Comparison of ENCODE assay signal across 23 cellular contexts in the genomic region with DNA sequence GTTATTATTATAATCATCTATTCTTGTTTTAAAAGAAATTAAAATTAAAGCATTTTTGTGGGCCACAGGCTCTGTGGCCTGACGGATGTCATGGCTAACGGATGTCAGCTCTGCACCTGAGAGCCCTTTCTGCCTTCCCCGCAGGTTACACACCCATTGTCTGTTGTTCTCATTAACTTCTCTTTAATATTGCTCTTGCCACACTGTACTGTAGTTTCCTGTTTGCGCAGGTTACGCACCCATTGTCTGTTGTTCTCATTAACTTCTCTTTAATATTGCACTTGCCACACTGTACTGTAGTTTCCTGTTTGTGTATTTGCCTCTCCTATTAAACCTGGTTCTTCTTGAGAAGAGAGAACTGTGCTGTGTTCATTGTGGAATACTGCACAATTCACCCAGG.
DNase-seq lines count a peak whose midpoint lies in the region; ATAC-seq, FAIRE-seq and TF ChIP-seq lines count a peak whose summit lies in the region.
"Had no signal": no experiment of that assay in that cellular context is flagged by ENCODE, and none has a peak within 500 bp of the region (broad histone marks: within the 10 kb centered on the region; RNA-seq: fewer than 3 reads in every experiment).

No MANE protein-coding gene starts in this region.

- CTCF ChIA-PET in OCI-LY7 (lab: Charles Lee; ENCODE audit: unreplicated experiment) = no interaction called here

- no peaks in the 10 kb centered on the region for H3K9me2 ChIP-seq in OCI-LY7 (ENCODE audit: insufficient read depth, low read length)

- H3K79me2 ChIP-seq in OCI-LY7 (ENCODE audit: insufficient read depth, low read depth, low read length) = no peaks in the 10 kb centered on the region

- TF ChIP-seq POLR2A in body of pancreas (IDR thresholded peaks at IDR 0.05) (no peak), GM12892 (IDR thresholded peaks at IDR 0.05; ENCODE audit: low read depth, low read length) (no peak)

- no peak overlapping the region for H3K4me2 ChIP-seq in OCI-LY7 (ENCODE audit: low read length)

- WGBS in body of pancreas, 2 donors = 75 to 76% methylated on average over 5 of the region's 5 CpGs

- DNase-seq in NCI-H2081 (lab: John Stamatoyannopoulos, UW) (peak; percentile 6 to 65), NCI-H2081 treated with DMSO at 0.1 percent for 48 hours (lab: John Stamatoyannopoulos, UW) (no peak), DMS153 (lab: John Stamatoyannopoulos, UW) (peak; percentile 83), body of pancreas (peak in 1 of 4 donors; percentile 7), GM12892 (ENCODE audit: insufficient read length) (no peak), OCI-LY7 (ENCODE audit: low spot score) (no peak), ascending aorta (ENCODE audit: low spot score in 2 of 2) (no peak)
- DNase-seq: CD4-positive, alpha-beta T cell; DMS79 treated with DMSO at 0.1 percent for 48 hours; GM23248; NCI-H1105; NCI-H187 treated with DMSO at 0.1 percent for 48 hours; NCI-H524 treated with DMSO at 0.1 percent for 48 hours; NK-92 treated with Interleukin-12 subunit alpha and Interleukin-12 subunit beta, amount 100 ng/mL, for 24 hours; OCI-M1; RPMI8226; SJCRH30 had no signal

- TF ChIP-seq CTCF in body of pancreas (IDR thresholded peaks at IDR 0.05) (no peak), OCI-LY7 (conservative IDR thresholded peaks at IDR 0.05; ENCODE audit: low read length) (no peak), ascending aorta (IDR thresholded peaks at IDR 0.05) (no peak)

- FAIRE-seq in GM12892 (lab: Jason Lieb, UNC) = no peak
- FAIRE-seq: GM18507, HTR-8/SVneo had no signal

- no TSS peak for BruUV-seq in OCI-LY7 (replicated peaks; lab: Mats Ljungman, UMichigan)

- H3K36me3 ChIP-seq in body of pancreas (replicated peaks in 1 of 2; ENCODE audit: insufficient read depth in 1 of 2, low read depth in 2 of 2) (no peaks in the 10 kb centered on the region), mucosa of stomach (ENCODE audit: control insufficient read depth, insufficient read depth, low read length) (no peaks in the 10 kb centered on the region), OCI-LY7 (ENCODE audit: insufficient read depth, low read length) (no peaks in the 10 kb centered on the region), ascending aorta (no peaks in the 10 kb centered on the region)
- H3K36me3 ChIP-seq: SJCRH30 had no signal

- no peaks in the 10 kb centered on the region for H3K9me3 ChIP-seq in body of pancreas
- H3K9me3 ChIP-seq in mucosa of stomach (ENCODE audit: control insufficient read depth, low read length) = no peaks in the 10 kb centered on the region
- no peaks in the 10 kb centered on the region for H3K9me3 ChIP-seq in OCI-LY7 (ENCODE audit: low read length)
- H3K9me3 ChIP-seq in ascending aorta = no peaks in the 10 kb centered on the region
- H3K9me3 ChIP-seq: SJCRH30 had no signal

- no peaks in the 10 kb centered on the region for H4K20me1 ChIP-seq in OCI-LY7 (ENCODE audit: insufficient read depth, low read length)

- H3K27ac ChIP-seq in body of pancreas (no peak overlapping the region), OCI-LY7 (ENCODE audit: low read depth, low read length, poor library complexity, severe bottlenecking) (no peak overlapping the region), ascending aorta (no peak overlapping the region)
- H3K27ac ChIP-seq: 22Rv1, GM23248, HL-60, SJCRH30 had no signal

- intact Hi-C loops in body of pancreas (cut with DNase I) (no loop called here), OCI-LY7 (cut with micrococcal nuclease; ENCODE audit: unreplicated experiment) (no loop called here), ascending aorta (cut with DNase I) (no loop called here)

- ATAC-seq in body of pancreas = peak; percentile 35
- ATAC-seq: HCT116 had no signal

- H3K4me1 ChIP-seq in body of pancreas = no peaks in the 10 kb centered on the region
- peaks cover 41% of the 10 kb centered on the region for H3K4me1 ChIP-seq in mucosa of stomach (ENCODE audit: control insufficient read depth, insufficient read depth, low read length)
- no peaks in the 10 kb centered on the region for H3K4me1 ChIP-seq in OCI-LY7 (ENCODE audit: insufficient read depth, low read length, poor library complexity, severe bottlenecking)
- H3K4me1 ChIP-seq in ascending aorta = no peaks in the 10 kb centered on the region
- H3K4me1 ChIP-seq: SJCRH30 had no signal

- H3K9ac ChIP-seq in mucosa of stomach (ENCODE audit: low read length) = peak overlapping the region; percentile 51
- H3K9ac ChIP-seq: GM23248 had no signal

- POLR2A ChIA-PET in OCI-LY7 (lab: Charles Lee) = no interaction called here

- no peaks in the 10 kb centered on the region for H3K27me3 ChIP-seq in body of pancreas
- no peaks in the 10 kb centered on the region for H3K27me3 ChIP-seq in mucosa of stomach (ENCODE audit: control insufficient read depth, insufficient read depth, low read length)
- no peaks in the 10 kb centered on the region for H3K27me3 ChIP-seq in ascending aorta
- H3K27me3 ChIP-seq: SJCRH30 had no signal

- H3K4me3 ChIP-seq in body of pancreas = no peak overlapping the region
- peak overlapping the region; percentile 7 for H3K4me3 ChIP-seq in mucosa of stomach (ENCODE audit: low read length)
- H3K4me3 ChIP-seq in OCI-LY7 (ENCODE audit: low read depth, low read length, poor library complexity, severe bottlenecking) = no peak overlapping the region
- no peak overlapping the region for H3K4me3 ChIP-seq in ascending aorta
- H3K4me3 ChIP-seq: GM23248, SJCRH30 had no signal

- H2AFZ ChIP-seq in OCI-LY7 (ENCODE audit: low read length) = no peak overlapping the region
- H2AFZ ChIP-seq: GM23248 had no signal

Comparison
In these comparisons a context has a peak if more than half of its experiments do, and no peak if none do; other contexts are left out.
1. DNase-seq: peak in NCI-H2081 (2 of 2) and DMS153 (single experiment); none in NCI-H2081 treated with DMSO at 0.1 percent for 48 hours (single experiment), GM12892 (single experiment), OCI-LY7 (single experiment) and ascending aorta (0 of 2).